35 cellular contexts compared by ENCODE assay signal in the genomic region with DNA sequence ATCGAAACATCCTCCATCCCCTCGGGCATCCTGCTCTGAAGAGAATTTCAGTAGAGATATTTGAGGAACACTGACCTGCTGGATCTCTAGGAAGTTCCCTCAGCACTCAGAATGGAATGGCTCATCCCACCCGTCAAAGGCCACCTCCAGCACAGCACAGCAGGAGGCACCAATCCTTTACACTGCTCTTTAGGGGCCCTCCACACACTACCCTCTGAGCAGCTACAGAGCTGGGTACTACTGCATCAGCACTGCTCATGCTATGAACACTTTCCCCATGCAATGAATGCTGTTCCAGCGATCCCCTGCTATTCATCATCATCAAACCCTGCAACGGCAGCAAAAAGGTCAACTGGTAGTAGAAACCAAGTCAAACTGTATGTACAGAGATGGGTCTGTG.
"Had no signal": no experiment of that assay in that cellular context is flagged by ENCODE, and none has a peak within 500 bp of the region (broad histone marks: within the 10 kb centered on the region; RNA-seq: fewer than 3 reads in every experiment).

No MANE protein-coding gene starts in this region.

- H3K9me3 ChIP-seq: MG63, Peyer's patch had no signal

- H3K4me3 Mint-ChIP-seq: activated CD4-positive, alpha-beta memory T cell treated with anti-CD3 and anti-CD28 coated beads, Interleukin-2, amount 10 ng/mL, durations not matched to agents 7 days and 5 days; activated CD8-positive, alpha-beta memory T cell treated with anti-CD3 and anti-CD28 coated beads, Interleukin-2, amount 10 ng/mL, durations not matched to agents 7 days and 5 days; activated naive CD4-positive, alpha-beta T cell treated with anti-CD3 and anti-CD28 coated beads, Interleukin-2, amount 10 ng/mL, durations not matched to agents 7 days and 5 days; activated naive CD8-positive, alpha-beta T cell; activated naive CD8-positive, alpha-beta T cell treated with anti-CD3 and anti-CD28 coated beads, Interleukin-2, amount 50 U/mL, for 24 hours; T-cell; T-helper 17 cell had no signal

- H3K27ac Mint-ChIP-seq: activated CD4-positive, alpha-beta memory T cell treated with anti-CD3 and anti-CD28 coated beads, Interleukin-2, amount 10 ng/mL, durations not matched to agents 7 days and 5 days; activated CD8-positive, alpha-beta memory T cell treated with anti-CD3 and anti-CD28 coated beads, Interleukin-2, amount 10 ng/mL, durations not matched to agents 7 days and 5 days; activated naive CD4-positive, alpha-beta T cell treated with anti-CD3 and anti-CD28 coated beads, Interleukin-2, amount 10 ng/mL, durations not matched to agents 7 days and 5 days; activated naive CD8-positive, alpha-beta T cell; activated naive CD8-positive, alpha-beta T cell treated with anti-CD3 and anti-CD28 coated beads, Interleukin-2, amount 50 U/mL, for 24 hours; T-cell; T-helper 17 cell had no signal

- H3K27me3 ChIP-seq: brain microvascular endothelial cell, MG63, Peyer's patch had no signal

- DNase-seq: activated CD4-positive, alpha-beta memory T cell treated with anti-CD3 and anti-CD28 coated beads, Interleukin-2, amount 10 ng/mL, durations not matched to agents 7 days and 5 days; activated CD4-positive, alpha-beta T cell treated with anti-CD3 and anti-CD28 coated beads for 1 hour; activated CD4-positive, alpha-beta T cell treated with anti-CD3 and anti-CD28 coated beads for 48 hours; activated CD4-positive, CD25-positive, alpha-beta regulatory T cell; activated CD8-positive, alpha-beta memory T cell treated with anti-CD3 and anti-CD28 coated beads for 24 hours; activated CD8-positive, alpha-beta memory T cell treated with anti-CD3 and anti-CD28 coated beads, Interleukin-2, amount 10 ng/mL, durations not matched to agents 7 days and 5 days; activated CD8-positive, alpha-beta memory T cell treated with anti-CD3 and anti-CD28 coated beads, Interleukin-2, amount 50 U/mL, for 48 hours; activated effector memory CD4-positive, alpha-beta T cell treated with Interleukin-2 at 50 U/mL for 16 hours; activated naive CD4-positive, alpha-beta T cell treated with anti-CD3 and anti-CD28 coated beads, Interleukin-2, amount 10 ng/mL, durations not matched to agents 7 days and 5 days; activated naive CD8-positive, alpha-beta T cell treated with anti-CD3 and anti-CD28 coated beads, Interleukin-2, amount 50 U/mL, for 24 hours; activated T-cell treated with anti-CD3 and anti-CD28 coated beads, Interleukin-2, amount 50 U/mL, for 48 hours; anterior cingulate cortex; brain microvascular endothelial cell; central memory CD4-positive, alpha-beta T cell; Kasumi-1; MG63; NCI-H1048; NCI-H1105 treated with DMSO at 0.1 percent for 48 hours; NCI-H1436; NCI-H1694 treated with DMSO at 0.1 percent for 48 hours; NCI-H2029; NCI-H345; NCI-H524 treated with DMSO at 0.1 percent for 48 hours; NCI-H748 treated with DMSO at 0.1 percent for 48 hours; NK-92 treated with Interleukin-12 subunit alpha and Interleukin-12 subunit beta, amount 100 ng/mL, for 24 hours; PC-3; Peyer's patch; RPMI8226; SHP77 treated with DMSO at 0.1 percent for 48 hours; T-cell; T-helper 17 cell; T-helper 9 cell had no signal

- H3K36me3 ChIP-seq: brain microvascular endothelial cell, Peyer's patch had no signal

- H3K4me3 ChIP-seq: MG63, Peyer's patch had no signal

- H3K4me1 ChIP-seq: Peyer's patch had no signal

- ATAC-seq: activated CD8-positive, alpha-beta memory T cell treated with anti-CD3 and anti-CD28 coated beads, Interleukin-2, amount 10 ng/mL, durations not matched to agents 7 days and 5 days; activated naive CD8-positive, alpha-beta T cell treated with anti-CD3 and anti-CD28 coated beads, Interleukin-2, amount 50 U/mL, for 24 hours; PC-3; SK-N-SH treated with all-trans-retinoic acid at 6 μM for 48 hours; T-cell; T-helper 17 cell had no signal

- H3K9me3 Mint-ChIP-seq: activated CD4-positive, alpha-beta memory T cell treated with anti-CD3 and anti-CD28 coated beads, Interleukin-2, amount 10 ng/mL, durations not matched to agents 7 days and 5 days; activated naive CD4-positive, alpha-beta T cell treated with anti-CD3 and anti-CD28 coated beads, Interleukin-2, amount 10 ng/mL, durations not matched to agents 7 days and 5 days; activated naive CD8-positive, alpha-beta T cell treated with anti-CD3 and anti-CD28 coated beads, Interleukin-2, amount 50 U/mL, for 24 hours; T-cell had no signal

- H3K36me3 Mint-ChIP-seq: activated CD8-positive, alpha-beta memory T cell treated with anti-CD3 and anti-CD28 coated beads, Interleukin-2, amount 10 ng/mL, durations not matched to agents 7 days and 5 days; activated naive CD4-positive, alpha-beta T cell treated with anti-CD3 and anti-CD28 coated beads, Interleukin-2, amount 10 ng/mL, durations not matched to agents 7 days and 5 days; activated naive CD8-positive, alpha-beta T cell; T-cell had no signal

- H3K4me1 Mint-ChIP-seq: activated CD4-positive, alpha-beta memory T cell treated with anti-CD3 and anti-CD28 coated beads, Interleukin-2, amount 10 ng/mL, durations not matched to agents 7 days and 5 days; activated CD8-positive, alpha-beta memory T cell treated with anti-CD3 and anti-CD28 coated beads, Interleukin-2, amount 10 ng/mL, durations not matched to agents 7 days and 5 days; activated naive CD4-positive, alpha-beta T cell treated with anti-CD3 and anti-CD28 coated beads, Interleukin-2, amount 10 ng/mL, durations not matched to agents 7 days and 5 days; activated naive CD8-positive, alpha-beta T cell treated with anti-CD3 and anti-CD28 coated beads, Interleukin-2, amount 50 U/mL, for 24 hours; T-cell had no signal

- H3K27ac ChIP-seq: brain microvascular endothelial cell, Peyer's patch, VCaP had no signal
